16 cellular contexts compared by ENCODE assay signal in genomic region chr13:55553736-55554135, GRCh38.
DNase-seq lines count a peak whose midpoint lies in the region; ATAC-seq, FAIRE-seq and TF ChIP-seq lines count a peak whose summit lies in the region.
"Had no signal": no experiment of that assay in that cellular context is flagged by ENCODE, and none has a peak within 500 bp of the region (broad histone marks: within the 10 kb centered on the region; RNA-seq: fewer than 3 reads in every experiment).

No MANE protein-coding gene starts in this region.

- no peaks in the 10 kb centered on the region for H3K36me3 Mint-ChIP-seq in activated T-cell treated with anti-CD3 and anti-CD28 coated beads, Interleukin-2, amount 50 U/mL, for 24 hours (ENCODE audit: low read depth)

- intact Hi-C loops in gastrocnemius medialis (cut with DNase I; ENCODE audit: low total_unique reads) = no loop called here

- DNase-seq in NCI-H82 (lab: John Stamatoyannopoulos, UW) = peak; percentile 40
- DNase-seq in NCI-H82 treated with DMSO at 0.1 percent for 48 hours (lab: John Stamatoyannopoulos, UW; ENCODE audit: unreplicated experiment) = no peak
- peak; percentile 86 for DNase-seq in NCI-H2171 (lab: John Stamatoyannopoulos, UW)
- peak; percentile 82 for DNase-seq in NCI-H748 treated with DMSO at 0.1 percent for 48 hours (lab: John Stamatoyannopoulos, UW)
- no peak for DNase-seq in RCC 7860 (ENCODE audit: low spot score)
- no peak for DNase-seq in gastrocnemius medialis
- DNase-seq in activated T-cell treated with anti-CD3 and anti-CD28 coated beads, Interleukin-2, amount 50 U/mL, for 24 hours = no peak
- DNase-seq: Karpas-422; MM.1S; NCI-H1436; NCI-H226; NK-92 treated with Interleukin-12 subunit alpha and Interleukin-12 subunit beta, amount 100 ng/mL, for 24 hours had no signal

- H3K9me3 Mint-ChIP-seq in activated T-cell treated with anti-CD3 and anti-CD28 coated beads, Interleukin-2, amount 50 U/mL, for 24 hours = peaks cover 29% of the 10 kb centered on the region

- no peak overlapping the region for H3K4me3 ChIP-seq in gastrocnemius medialis
- H3K4me3 ChIP-seq: BLaER1 treated with 17β-estradiol and CSF1 and Interleukin-3, amounts not matched to agents 10 nM and 100 nM had no signal

- H3K27ac Mint-ChIP-seq in activated T-cell treated with anti-CD3 and anti-CD28 coated beads, Interleukin-2, amount 50 U/mL, for 24 hours = no peak overlapping the region

- H3K4me1 ChIP-seq in gastrocnemius medialis = no peaks in the 10 kb centered on the region
- H3K4me1 ChIP-seq: BLaER1 treated with 17β-estradiol and CSF1 and Interleukin-3, amounts not matched to agents 10 nM and 100 nM had no signal

- no peaks in the 10 kb centered on the region for H3K27me3 Mint-ChIP-seq in activated T-cell treated with anti-CD3 and anti-CD28 coated beads, Interleukin-2, amount 50 U/mL, for 24 hours

- no peak for TF ChIP-seq CTCF in gastrocnemius medialis (IDR thresholded peaks at IDR 0.05 in 4 of 5, conservative IDR thresholded peaks at IDR 0.05 in 1 of 5)

- no peaks in the 10 kb centered on the region for H3K9me3 ChIP-seq in gastrocnemius medialis

- H3K27ac ChIP-seq in gastrocnemius medialis = no peak overlapping the region
- H3K27ac ChIP-seq: BLaER1 treated with 17β-estradiol and CSF1 and Interleukin-3, amounts not matched to agents 10 nM and 100 nM had no signal

- no peaks in the 10 kb centered on the region for H3K27me3 ChIP-seq in gastrocnemius medialis
- H3K27me3 ChIP-seq: BLaER1 treated with 17β-estradiol and CSF1 and Interleukin-3, amounts not matched to agents 10 nM and 100 nM had no signal

- in situ Hi-C loops in gastrocnemius medialis (cut with MboI; ENCODE audit: low sequenced_read_pairs in 4 of 4) = no loop called here

- H3K4me3 Mint-ChIP-seq in activated T-cell treated with anti-CD3 and anti-CD28 coated beads, Interleukin-2, amount 50 U/mL, for 24 hours = no peak overlapping the region

- TF ChIP-seq POLR2A in gastrocnemius medialis (IDR thresholded peaks at IDR 0.05) = no peak

- H3K4me1 Mint-ChIP-seq in activated T-cell treated with anti-CD3 and anti-CD28 coated beads, Interleukin-2, amount 50 U/mL, for 24 hours (ENCODE audit: low read depth) = no peaks in the 10 kb centered on the region

- ATAC-seq in GM18517 (IDR thresholded peaks at IDR 0.05; ENCODE audit: unreplicated experiment) (no peak), gastrocnemius medialis (no peak)
- ATAC-seq: HCT116 had no signal

- no peaks in the 10 kb centered on the region for H3K36me3 ChIP-seq in gastrocnemius medialis
- H3K36me3 ChIP-seq: BLaER1 treated with 17β-estradiol and CSF1 and Interleukin-3, amounts not matched to agents 10 nM and 100 nM had no signal

- no peak for FAIRE-seq in RCC 7860 (lab: Jason Lieb, UNC)
- FAIRE-seq: GM18507 had no signal

Comparison
In these comparisons a context has a peak if more than half of its experiments do, and no peak if none do; other contexts are left out.
1. DNase-seq: peak in NCI-H82 (single experiment), NCI-H2171 (single experiment) and NCI-H748 treated with DMSO at 0.1 percent for 48 hours (single experiment); none in NCI-H82 treated with DMSO at 0.1 percent for 48 hours (single experiment), RCC 7860 (single experiment), gastrocnemius medialis (0 of 2) and activated T-cell treated with anti-CD3 and anti-CD28 coated beads, Interleukin-2, amount 50 U/mL, for 24 hours (single experiment).